In genomic region chr1:230097370-230097769, GRCh38 we compare ENCODE assay signal across 11 cellular contexts.
"Had no signal": no experiment of that assay in that cellular context is flagged by ENCODE, and none has a peak within 500 bp of the region (broad histone marks: within the 10 kb centered on the region; RNA-seq: fewer than 3 reads in every experiment).

No MANE protein-coding gene starts in this region.

- H3K4me3 ChIP-seq: GM23248, GM23338, HAP-1 had no signal

- H2AFZ ChIP-seq: GM23248, GM23338 had no signal

- H3K36me3 ChIP-seq: HAP-1 had no signal

- FAIRE-seq: H1, H54 had no signal

- H3K4me2 ChIP-seq: GM23338 had no signal

- ATAC-seq: GM23338, HCT116 had no signal

- H3K9me3 ChIP-seq: HAP-1 had no signal

- H3K27ac ChIP-seq: GM23248 had no signal

- H3K9ac ChIP-seq: GM23248 had no signal

- DNase-seq: GM23248, GOT3, H7, H9, HCEC 1CT, HFFc6 had no signal
